10 cellular contexts compared by ENCODE assay signal in the genomic region with DNA sequence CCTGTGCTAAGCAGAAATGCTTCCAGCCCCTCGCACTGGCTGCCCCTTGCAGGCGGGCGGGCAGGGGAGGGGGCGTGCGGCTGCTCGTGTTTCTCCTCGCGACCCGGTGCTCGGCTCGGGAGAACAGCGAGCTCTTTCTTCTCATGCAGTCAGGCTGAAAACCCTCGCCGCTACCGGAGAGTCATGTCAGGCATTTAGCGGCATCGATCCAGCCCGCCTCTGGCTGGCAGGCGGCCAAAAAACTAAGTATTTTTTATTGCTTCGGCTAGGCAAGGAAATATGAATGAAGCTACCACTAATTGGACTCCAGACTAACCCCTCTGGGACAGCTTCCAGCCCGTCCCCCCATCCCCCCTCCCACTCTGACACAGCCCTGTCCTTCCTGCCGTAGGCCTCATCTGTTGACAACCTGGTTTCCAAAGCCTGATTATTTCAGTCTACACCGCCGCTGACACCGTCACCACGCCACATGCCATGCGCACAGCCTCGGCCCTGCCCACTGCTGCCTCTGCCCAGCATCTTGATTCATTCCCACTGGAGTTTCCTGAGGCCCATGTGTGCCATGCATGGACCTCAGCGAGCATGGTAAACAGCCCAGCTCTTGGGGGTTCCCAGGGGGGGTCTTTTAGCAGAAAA. TPM values are rescaled to one million over a fixed set of nuclear protein-coding genes. Genes with fewer than 3 reads are reported as not detected.
DNase-seq lines count a peak whose midpoint lies in the region; ATAC-seq and TF ChIP-seq lines count a peak whose summit lies in the region.
"Had no signal": no experiment of that assay in that cellular context is flagged by ENCODE, and none has a peak within 500 bp of the region (broad histone marks: within the 10 kb centered on the region; RNA-seq: fewer than 3 reads in every experiment).

No MANE protein-coding gene starts in this region.

- H3K18ac ChIP-seq in mesenchymal stem cell (ENCODE audit: low read depth in 1 of 2, low read length in 2 of 2) = no peak overlapping the region

- H4K91ac ChIP-seq in mesenchymal stem cell (ENCODE audit: low read length) = peak overlapping the region; percentile 25

- no peak overlapping the region for H2AK5ac ChIP-seq in mesenchymal stem cell (ENCODE audit: low read length, severe bottlenecking)

- H3K9me3 Mint-ChIP-seq in chondrocyte (ENCODE audit: low read depth) = no peaks in the 10 kb centered on the region
- H3K9me3 Mint-ChIP-seq: T-helper 1 cell treated with Interleukin-12 subunit alpha and Interleukin-12 subunit beta and Interleukin-4 antibody, amounts not matched to agents 30 μg/mL and 1 μg/mL, for 36 hours had no signal

- H4K8ac ChIP-seq in mesenchymal stem cell (ENCODE audit: low read length) = no peak overlapping the region

- H3K36me3 Mint-ChIP-seq in chondrocyte (ENCODE audit: low read depth) = peaks cover 42% of the 10 kb centered on the region

- H3K4me3 ChIP-seq in mesenchymal stem cell (ENCODE audit: insufficient read depth in 1 of 2, low read depth in 1 of 2, low read length in 2 of 2) = no peak overlapping the region

- H3K4me1 Mint-ChIP-seq in chondrocyte (ENCODE audit: low read depth) = peaks cover 36% of the 10 kb centered on the region

- no peak overlapping the region for H3K23ac ChIP-seq in mesenchymal stem cell (ENCODE audit: low read length in 2 of 2)

- H3K14ac ChIP-seq in mesenchymal stem cell (ENCODE audit: low read length in 2 of 2) = no peak overlapping the region

- DNase-seq in Ammon's horn (ENCODE audit: low spot score) (peak; percentile 77), NCI-H2107 (lab: John Stamatoyannopoulos, UW) (peak; percentile 91), chondrocyte (ENCODE audit: low spot score) (no peak), mesenchymal stem cell (no peak), HUDEP-2 (lab: John Stamatoyannopoulos, UW; ENCODE audit: unreplicated experiment in 76 of 76) (no peak), GF-D8 (lab: John Stamatoyannopoulos, UW) (no peak)

- no peak overlapping the region for H2BK15ac ChIP-seq in mesenchymal stem cell (ENCODE audit: low read depth, poor library complexity, severe bottlenecking)

- peaks cover 13% of the 10 kb centered on the region for H3K79me1 ChIP-seq in mesenchymal stem cell (replicated peaks; ENCODE audit: low read length, poor library complexity, severe bottlenecking)

- no peak overlapping the region for H2BK120ac ChIP-seq in mesenchymal stem cell (ENCODE audit: low read depth, low read length)

- TF ChIP-seq CTCF in chondrocyte (IDR thresholded peaks at IDR 0.05) = no peak

- H2AFZ ChIP-seq in mesenchymal stem cell (ENCODE audit: low read depth, low read length) = no peak overlapping the region
- H2AFZ ChIP-seq: parathyroid adenoma had no signal

- 90% methylated on average over 29 of the region's 29 CpGs for WGBS in mesenchymal stem cell

- peaks cover 30% of the 10 kb centered on the region for H3K4me1 ChIP-seq in mesenchymal stem cell (ENCODE audit: control insufficient read depth, insufficient read depth, low read depth, low read length)
- H3K4me1 ChIP-seq: parathyroid adenoma had no signal

- H3K9ac ChIP-seq in mesenchymal stem cell (ENCODE audit: low read length) = no peak overlapping the region
- H3K9ac ChIP-seq: parathyroid adenoma had no signal

- H3K27ac ChIP-seq in mesenchymal stem cell (ENCODE audit: low read length, poor library complexity, severe bottlenecking) = no peak overlapping the region
- H3K27ac ChIP-seq: parathyroid adenoma had no signal

- H2BK5ac ChIP-seq in mesenchymal stem cell (ENCODE audit: low read depth, low read length, poor library complexity, severe bottlenecking) = no peak overlapping the region

- H3K27ac Mint-ChIP-seq in chondrocyte (ENCODE audit: unreplicated experiment) = peak overlapping the region; percentile 80
- H3K27ac Mint-ChIP-seq: T-helper 1 cell treated with Interleukin-12 subunit alpha and Interleukin-12 subunit beta and Interleukin-4 antibody, amounts not matched to agents 30 μg/mL and 1 μg/mL, for 36 hours had no signal

- peaks cover 77 to 79% of the 10 kb centered on the region in 2 experiments for H3K36me3 ChIP-seq in mesenchymal stem cell (ENCODE audit: control insufficient read depth in 1 of 2, insufficient read depth in 2 of 2, low read depth in 1 of 2, low read length in 2 of 2)

- no peaks in the 10 kb centered on the region for H3K27me3 Mint-ChIP-seq in chondrocyte (ENCODE audit: low read depth)

- no peak overlapping the region for H2BK12ac ChIP-seq in mesenchymal stem cell (ENCODE audit: low read length in 2 of 2)

- no peaks in the 10 kb centered on the region for H3K9me3 ChIP-seq in mesenchymal stem cell (ENCODE audit: control insufficient read depth, low read length)

- H3K27me3 ChIP-seq in mesenchymal stem cell (ENCODE audit: control insufficient read depth in 1 of 2, insufficient read depth in 1 of 2, low read length in 2 of 2) = no peaks in the 10 kb centered on the region

- H3K4me2 ChIP-seq in mesenchymal stem cell (ENCODE audit: low read length, poor library complexity, severe bottlenecking) = no peak overlapping the region

- ATAC-seq in GM21723 (IDR thresholded peaks at IDR 0.05; ENCODE audit: unreplicated experiment) (no peak), GM19395 (IDR thresholded peaks at IDR 0.05; ENCODE audit: unreplicated experiment) (no peak)

- H3K4ac ChIP-seq in mesenchymal stem cell (ENCODE audit: low read depth in 1 of 2, low read length in 2 of 2) = no peak overlapping the region

- H3K4me3 Mint-ChIP-seq in chondrocyte (ENCODE audit: unreplicated experiment) = peak overlapping the region; percentile 33
- H3K4me3 Mint-ChIP-seq: T-helper 1 cell treated with Interleukin-12 subunit alpha and Interleukin-12 subunit beta and Interleukin-4 antibody, amounts not matched to agents 30 μg/mL and 1 μg/mL, for 36 hours had no signal

RNA-seq across cellular contexts. Expression of a gene that starts 35.3 kb away (rescaled TPM):
- 36.9 to 53.4 TPM (median 51.3 TPM) in 3 replicates for total RNA-seq in chondrocyte
- polyA plus RNA-seq in mesenchymal stem cell (2013, experiment 1 of 2) = 42.9 TPM
- polyA plus RNA-seq in mesenchymal stem cell (2013, experiment 2 of 2) = 39.2 TPM

Comparison
In these comparisons a context has a peak if more than half of its experiments do, and no peak if none do; other contexts are left out.
1. DNase-seq: peak in Ammon's horn (single experiment) and NCI-H2107 (single experiment); none in chondrocyte (single experiment), mesenchymal stem cell (single experiment), HUDEP-2 (0 of 76) and GF-D8 (single experiment).